Comparison of ENCODE assay signal across 1 cellular context in genomic region chr16:2739555-2740435, GRCh38.
TF ChIP-seq lines count a peak whose summit lies in the region.

No MANE protein-coding gene starts in this region.

TF ChIP-seq in HEK293, 187 proteins besides CTCF, POLR2A, EP300 and RAD21:
- TF ChIP-seq ZSCAN16 (tag by site-specific recombination; IDR thresholded peaks at IDR 0.05) (no peak), PRDM10 (tag by site-specific recombination; IDR thresholded peaks at IDR 0.05) (no peak), BCL11B (tag by site-specific recombination; IDR thresholded peaks at IDR 0.05; ENCODE audit: low read depth) (no peak), ZBTB48 (tag by site-specific recombination; IDR thresholded peaks at IDR 0.05) (no peak), ZNF610 (tag by site-specific recombination; IDR thresholded peaks at IDR 0.05; ENCODE audit: borderline replicate concordance) (no peak), ZNF529 (tag by site-specific recombination; IDR thresholded peaks at IDR 0.05; ENCODE audit: insufficient replicate concordance) (no peak), REPIN1 (tag by site-specific recombination; IDR thresholded peaks at IDR 0.05; ENCODE audit: low read depth) (no peak), ZBTB17 (tag by site-specific recombination; IDR thresholded peaks at IDR 0.05) (no peak), ZBTB49 (tag by site-specific recombination; IDR thresholded peaks at IDR 0.05; ENCODE audit: low read depth) (no peak), ZNF133 (tag by site-specific recombination; IDR thresholded peaks at IDR 0.05) (no peak), ZNF391 (tag by site-specific recombination; IDR thresholded peaks at IDR 0.05; ENCODE audit: borderline replicate concordance, low read depth) (no peak), ZNF335 (tag by site-specific recombination; conservative IDR thresholded peaks at IDR 0.05) (peak; percentile 56), MEIS1 (CRISPR knock-in tag; IDR thresholded peaks at IDR 0.05; ENCODE audit: borderline replicate concordance) (no peak), GLIS1 (tag by site-specific recombination; IDR thresholded peaks at IDR 0.05) (peak; percentile 53), EGR2 (tag by site-specific recombination; IDR thresholded peaks at IDR 0.05; ENCODE audit: low read depth) (no peak), ZIC2 (tag by site-specific recombination; IDR thresholded peaks at IDR 0.05) (0 out of 2 replicates have a peak, but pooled peaks have one; percentile 20), ZNF747 (tag by site-specific recombination; IDR thresholded peaks at IDR 0.05) (no peak), ZFP69B (tag by site-specific recombination; IDR thresholded peaks at IDR 0.05) (no peak)
- TF ChIP-seq, protein P1, sequence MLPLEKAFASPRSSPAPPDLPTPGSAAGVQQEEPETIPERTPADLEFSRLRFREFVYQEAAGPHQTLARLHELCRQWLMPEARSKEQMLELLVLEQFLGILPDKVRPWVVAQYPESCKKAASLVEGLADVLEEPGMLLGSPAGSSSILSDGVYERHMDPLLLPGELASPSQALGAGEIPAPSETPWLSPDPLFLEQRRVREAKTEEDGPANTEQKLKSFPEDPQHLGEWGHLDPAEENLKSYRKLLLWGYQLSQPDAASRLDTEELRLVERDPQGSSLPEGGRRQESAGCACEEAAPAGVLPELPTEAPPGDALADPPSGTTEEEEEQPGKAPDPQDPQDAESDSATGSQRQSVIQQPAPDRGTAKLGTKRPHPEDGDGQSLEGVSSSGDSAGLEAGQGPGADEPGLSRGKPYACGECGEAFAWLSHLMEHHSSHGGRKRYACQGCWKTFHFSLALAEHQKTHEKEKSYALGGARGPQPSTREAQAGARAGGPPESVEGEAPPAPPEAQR (tag by site-specific recombination; IDR thresholded peaks at IDR 0.05) = no peak
- TF ChIP-seq, protein P2, sequence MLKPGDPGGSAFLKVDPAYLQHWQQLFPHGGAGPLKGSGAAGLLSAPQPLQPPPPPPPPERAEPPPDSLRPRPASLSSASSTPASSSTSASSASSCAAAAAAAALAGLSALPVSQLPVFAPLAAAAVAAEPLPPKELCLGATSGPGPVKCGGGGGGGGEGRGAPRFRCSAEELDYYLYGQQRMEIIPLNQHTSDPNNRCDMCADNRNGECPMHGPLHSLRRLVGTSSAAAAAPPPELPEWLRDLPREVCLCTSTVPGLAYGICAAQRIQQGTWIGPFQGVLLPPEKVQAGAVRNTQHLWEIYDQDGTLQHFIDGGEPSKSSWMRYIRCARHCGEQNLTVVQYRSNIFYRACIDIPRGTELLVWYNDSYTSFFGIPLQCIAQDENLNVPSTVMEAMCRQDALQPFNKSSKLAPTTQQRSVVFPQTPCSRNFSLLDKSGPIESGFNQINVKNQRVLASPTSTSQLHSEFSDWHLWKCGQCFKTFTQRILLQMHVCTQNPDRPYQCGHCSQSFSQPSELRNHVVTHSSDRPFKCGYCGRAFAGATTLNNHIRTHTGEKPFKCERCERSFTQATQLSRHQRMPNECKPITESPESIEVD (tag by site-specific recombination; IDR thresholded peaks at IDR 0.05) = no peak
